In genomic region chr13:24670927-24671326, GRCh38 we compare ENCODE assay signal across 8 cellular contexts. TPM values are rescaled to one million over a fixed set of nuclear protein-coding genes. Genes with fewer than 3 reads are reported as not detected.
DNase-seq lines count a peak whose midpoint lies in the region; ATAC-seq, FAIRE-seq and TF ChIP-seq lines count a peak whose summit lies in the region.

No MANE protein-coding gene starts in this region.

- H4K20me1 ChIP-seq in Loucy (ENCODE audit: insufficient read depth, low read length, poor library complexity, severe bottlenecking) = no peaks in the 10 kb centered on the region

- no peak overlapping the region for H3K4me3 ChIP-seq in GM06990 (replicated peaks; ENCODE audit: low read depth, low read length)
- H3K4me3 ChIP-seq in Loucy (ENCODE audit: low read length, poor library complexity, severe bottlenecking) = peak overlapping the region; percentile 67
- H3K4me3 ChIP-seq in breast epithelium = peak overlapping the region in 2 of 3 donors; percentile 2 to 46
- H3K4me3 ChIP-seq in pancreas = peak overlapping the region in 1 of 4 donors; percentile 5
- peak overlapping the region in 1 of 4 donors; percentile 6 for H3K4me3 ChIP-seq in esophagus squamous epithelium

- 16 to 26% methylated on average over 7 of the region's 7 CpGs for WGBS in pancreas, 2 donors
- 19 to 24% methylated on average over 7 of the region's 7 CpGs for WGBS in esophagus squamous epithelium, 2 donors

- H3K27me3 ChIP-seq in GM06990 (replicated peaks; ENCODE audit: control insufficient read depth, insufficient read depth, low read length) (no peaks in the 10 kb centered on the region), Loucy (ENCODE audit: insufficient read depth, low read length, poor library complexity, severe bottlenecking) (no peaks in the 10 kb centered on the region), breast epithelium (no peaks in the 10 kb centered on the region), pancreas (no peaks in the 10 kb centered on the region), esophagus squamous epithelium (peaks cover 0 to 16% (median 0%) of the 10 kb centered on the region in 4 donors)

- H3K4me2 ChIP-seq in Loucy (ENCODE audit: low read depth, low read length, poor library complexity, severe bottlenecking) = peak overlapping the region; percentile 85

- H3K4me1 ChIP-seq in Loucy (ENCODE audit: insufficient read depth, low read length, poor library complexity, severe bottlenecking) (peaks cover 10% of the 10 kb centered on the region), breast epithelium (no peaks in the 10 kb centered on the region), pancreas (peaks cover 0 to 4% (median 0%) of the 10 kb centered on the region in 3 donors), esophagus squamous epithelium (peaks cover 5 to 38% (median 10%) of the 10 kb centered on the region in 3 donors)

- H3K9me2 ChIP-seq in Loucy (replicated peaks; ENCODE audit: low read depth, low read length) = no peaks in the 10 kb centered on the region

- no peaks in the 10 kb centered on the region for H3K79me2 ChIP-seq in Loucy (ENCODE audit: insufficient read depth, low read length)

- peak in 3 of 4 donors; percentile 8 to 37 (median 15) for ATAC-seq in pancreas
- no peak for ATAC-seq in GM21526 (IDR thresholded peaks at IDR 0.05; ENCODE audit: low FRiP score, unreplicated experiment)
- ATAC-seq in HG02678 (IDR thresholded peaks at IDR 0.05; ENCODE audit: unreplicated experiment) = no peak

- TF ChIP-seq POLR2A in breast epithelium (IDR thresholded peaks at IDR 0.05) (no peak), esophagus squamous epithelium (IDR thresholded peaks at IDR 0.05) (no peak)

- TF ChIP-seq CTCF in GM06990 (IDR thresholded peaks at IDR 0.05; ENCODE audit: insufficient read depth, low read length, poor library complexity, severe bottlenecking) (peak; percentile 40), Loucy (conservative IDR thresholded peaks at IDR 0.05; ENCODE audit: low read length) (peak; percentile 60; the same call in 1 of the 2 replicates), breast epithelium (IDR thresholded peaks at IDR 0.05) (no peak), pancreas (IDR thresholded peaks at IDR 0.05) (no peak), esophagus squamous epithelium (IDR thresholded peaks at IDR 0.05) (no peak)

- H3K36me3 ChIP-seq in GM06990 (ENCODE audit: control insufficient read depth, insufficient read depth, low read length) (no peaks in the 10 kb centered on the region), Loucy (ENCODE audit: insufficient read depth, low read length) (no peaks in the 10 kb centered on the region), breast epithelium (no peaks in the 10 kb centered on the region), pancreas (no peaks in the 10 kb centered on the region), esophagus squamous epithelium (no peaks in the 10 kb centered on the region)

- no peak for DNase-seq in GM06990 (ENCODE audit: extremely low read depth, insufficient read length)
- DNase-seq in breast epithelium (ENCODE audit: low spot score in 2 of 2) = no peak
- peak in 1 of 6 donors; percentile 15 for DNase-seq in pancreas
- DNase-seq in esophagus squamous epithelium (lab: John Stamatoyannopoulos, UW) = no peak
- no peak for DNase-seq in NCI-H1092 treated with DMSO at 0.1 percent for 48 hours (lab: John Stamatoyannopoulos, UW)

- H2AFZ ChIP-seq in Loucy (ENCODE audit: low read length) = peak overlapping the region; percentile 98

- H3F3A ChIP-seq in Loucy (ENCODE audit: low read depth) = no peaks in the 10 kb centered on the region

- no peaks in the 10 kb centered on the region for H3K9me3 ChIP-seq in Loucy (ENCODE audit: insufficient read depth, low read depth, low read length)
- H3K9me3 ChIP-seq in breast epithelium = no peaks in the 10 kb centered on the region
- H3K9me3 ChIP-seq in pancreas = no peaks in the 10 kb centered on the region
- no peaks in the 10 kb centered on the region for H3K9me3 ChIP-seq in esophagus squamous epithelium

- H3K9ac ChIP-seq in Loucy (ENCODE audit: low read depth, low read length, poor library complexity, severe bottlenecking) = peak overlapping the region; percentile 63

- intact Hi-C loops in breast epithelium (cut with DNase I; ENCODE audit: low total_unique reads) = no loop called here
- intact Hi-C loops in pancreas (cut with DNase I) = no loop called here
- intact Hi-C loops in esophagus squamous epithelium (cut with DNase I) = loop anchor here (10.0 kb wide), 1 partner anchor 86 kb away; no protein-coding TSS in a partner anchor

- no peak for FAIRE-seq in pancreas (lab: Jason Lieb, UNC)

- H3K27ac ChIP-seq in breast epithelium = peak overlapping the region; percentile 27 to 60
- H3K27ac ChIP-seq in pancreas = no peak overlapping the region
- H3K27ac ChIP-seq in esophagus squamous epithelium = peak overlapping the region in 1 of 4 donors; percentile 73

RNA-seq across cellular contexts. Expression of gene ATP12A, which starts 9.3 kb away (rescaled TPM):
- not detected for total RNA-seq in breast epithelium
- total RNA-seq in pancreas = under 1 TPM in 1 of 6 donors, not detected in 5; 0.06 TPM
- under 1 TPM in 1 of 2 donors, not detected in 1; 0.05 TPM for polyA plus RNA-seq in pancreas
- 1 to 10 TPM in 3 of 4 donors, under 1 TPM in 1; 0.31 to 2.9 (median 2.4) TPM for total RNA-seq in esophagus squamous epithelium

Comparison
In these comparisons a context has a peak if more than half of its experiments do, and no peak if none do; other contexts are left out.
1. CTCF ChIP-seq: peak in GM06990 (single experiment) and Loucy (single experiment); none in breast epithelium (0 of 3), pancreas (0 of 4) and esophagus squamous epithelium (0 of 6).
2. H3K27ac ChIP-seq: peak in breast epithelium (2 of 2); none in pancreas (0 of 4).
3. ATAC-seq: peak in pancreas (3 of 4); none in GM21526 (single experiment) and HG02678 (single experiment).